ENCODE assay signal across 10 cellular contexts in genomic region chr1:99943238-99943794, GRCh38. TPM values are rescaled to one million over a fixed set of nuclear protein-coding genes. Genes with fewer than 3 reads are reported as not detected.
DNase-seq lines count a peak whose midpoint lies in the region; ATAC-seq and TF ChIP-seq lines count a peak whose summit lies in the region.
"Had no signal": no experiment of that assay in that cellular context is flagged by ENCODE, and none has a peak within 500 bp of the region (broad histone marks: within the 10 kb centered on the region; RNA-seq: fewer than 3 reads in every experiment).

No MANE protein-coding gene starts in this region.

- no peaks in the 10 kb centered on the region for H3K27me3 Mint-ChIP-seq in WTC11 (ENCODE audit: low read depth)
- peaks cover 5 to 10% of the 10 kb centered on the region in 2 donors for H3K27me3 Mint-ChIP-seq in stimulated activated naive B cell treated with anti-CD40 and anti-IgM and Interleukin-4, amounts not matched to agents 10 μg/mL and 1 μg/mL and 100 μg/mL, for 72 hours

- no peaks in the 10 kb centered on the region for H3K79me2 ChIP-seq in mesendoderm (ENCODE audit: control insufficient read depth, insufficient read depth, low read length)

- H3K23ac ChIP-seq in mesendoderm (ENCODE audit: low read length): no peak overlapping the region

- H3K9ac ChIP-seq in mesendoderm (ENCODE audit: low read length): no peak overlapping the region

- no peak overlapping the region for H2BK15ac ChIP-seq in mesendoderm (replicated peaks; ENCODE audit: low read depth)

- peak overlapping the region; percentile 3 for H2AK5ac ChIP-seq in mesendoderm (ENCODE audit: low read length)

- no peak overlapping the region for H3K4me3 Mint-ChIP-seq in WTC11
- H3K4me3 Mint-ChIP-seq in stimulated activated naive B cell treated with anti-CD40 and anti-IgM and Interleukin-4, amounts not matched to agents 10 μg/mL and 1 μg/mL and 100 μg/mL, for 72 hours: no peak overlapping the region

- no peaks in the 10 kb centered on the region for H3K79me1 ChIP-seq in mesendoderm (ENCODE audit: low read length)

- H4K5ac ChIP-seq in mesendoderm (ENCODE audit: low read length): no peak overlapping the region

- H3K27ac ChIP-seq in mesendoderm (ENCODE audit: low read depth, low read length) (peak overlapping the region; percentile 94), right atrium auricular region (no peak overlapping the region)

- peak overlapping the region; percentile 59 for H3K56ac ChIP-seq in mesendoderm (ENCODE audit: low read length)

- no peaks in the 10 kb centered on the region; the same call in 1 of the 2 replicates for H3K4me1 Mint-ChIP-seq in WTC11
- no peaks in the 10 kb centered on the region for H3K4me1 Mint-ChIP-seq in stimulated activated naive B cell treated with anti-CD40 and anti-IgM and Interleukin-4, amounts not matched to agents 10 μg/mL and 1 μg/mL and 100 μg/mL, for 72 hours

- no peak overlapping the region for H4K8ac ChIP-seq in mesendoderm (ENCODE audit: low read depth, low read length)

- no peaks in the 10 kb centered on the region for H3K9me3 ChIP-seq in right atrium auricular region

- no peak overlapping the region for H3K4me2 ChIP-seq in mesendoderm (ENCODE audit: low read length)

- H3K9me3 Mint-ChIP-seq in WTC11: no peaks in the 10 kb centered on the region
- no peaks in the 10 kb centered on the region for H3K9me3 Mint-ChIP-seq in stimulated activated naive B cell treated with anti-CD40 and anti-IgM and Interleukin-4, amounts not matched to agents 10 μg/mL and 1 μg/mL and 100 μg/mL, for 72 hours

- H3K36me3 ChIP-seq in mesendoderm (ENCODE audit: control insufficient read depth, insufficient read depth, low read length) (no peaks in the 10 kb centered on the region), right atrium auricular region (no peaks in the 10 kb centered on the region)

- H3K4me1 ChIP-seq in mesendoderm (ENCODE audit: control insufficient read depth, low read depth, low read length) (no peaks in the 10 kb centered on the region), right atrium auricular region (no peaks in the 10 kb centered on the region)

- H3K18ac ChIP-seq in mesendoderm (ENCODE audit: low read length): peak overlapping the region; percentile 72

- peak; percentile 96 for DNase-seq in DMS 273 treated with DMSO at 0.1 percent for 48 hours (lab: John Stamatoyannopoulos, UW)
- peak; percentile 47 for DNase-seq in NCI-H1436 treated with DMSO at 0.1 percent for 48 hours (lab: John Stamatoyannopoulos, UW)
- DNase-seq in WTC11 (ENCODE audit: low spot score): no peak
- peak; percentile 70 for DNase-seq in mesendoderm
- DNase-seq in right atrium auricular region (ENCODE audit: low spot score): no peak
- DNase-seq in activated CD8-positive, alpha-beta memory T cell treated with anti-CD3 and anti-CD28 coated beads, Interleukin-2, amount 50 U/mL, for 4 hours: no peak
- no peak for DNase-seq in stimulated activated naive B cell treated with anti-CD40 and anti-IgM and Interleukin-4, amounts not matched to agents 10 μg/mL and 1 μg/mL and 100 μg/mL, for 72 hours
- DNase-seq: activated CD4-positive, alpha-beta T cell treated with anti-CD3 and anti-CD28 coated beads for 1 hour; aorta had no signal

- H3K4ac ChIP-seq in mesendoderm (ENCODE audit: low read depth, low read length): no peak overlapping the region

- POLR2A ChIA-PET in WTC11 (lab: Charles Lee): no interaction called here

- no peak overlapping the region for H3K4me3 ChIP-seq in mesendoderm (ENCODE audit: low read length)
- H3K4me3 ChIP-seq in right atrium auricular region: no peak overlapping the region

- ATAC-seq in WTC11 (no peak), GM19328 (IDR thresholded peaks at IDR 0.05; ENCODE audit: unreplicated experiment) (no peak)
- ATAC-seq in stimulated activated naive B cell treated with anti-CD40 and anti-IgM and Interleukin-4, amounts not matched to agents 10 μg/mL and 1 μg/mL and 100 μg/mL, for 72 hours (replicated peaks): no peak

- CTCF ChIA-PET in WTC11 (lab: Charles Lee): no interaction called here

- no peak overlapping the region for H2BK120ac ChIP-seq in mesendoderm (ENCODE audit: low read depth, low read length)

- H3K27me3 ChIP-seq in mesendoderm (ENCODE audit: insufficient read depth, low read length, poor library complexity): no peaks in the 10 kb centered on the region
- H3K27me3 ChIP-seq in right atrium auricular region: no peaks in the 10 kb centered on the region

- no peaks in the 10 kb centered on the region for H3K36me3 Mint-ChIP-seq in WTC11
- no peaks in the 10 kb centered on the region for H3K36me3 Mint-ChIP-seq in stimulated activated naive B cell treated with anti-CD40 and anti-IgM and Interleukin-4, amounts not matched to agents 10 μg/mL and 1 μg/mL and 100 μg/mL, for 72 hours

- peak overlapping the region; percentile 49 for H2BK5ac ChIP-seq in mesendoderm (ENCODE audit: low read length)

- H3K27ac Mint-ChIP-seq in WTC11: peak overlapping the region; percentile 4; the same call in 1 of the 2 replicates
- no peak overlapping the region for H3K27ac Mint-ChIP-seq in stimulated activated naive B cell treated with anti-CD40 and anti-IgM and Interleukin-4, amounts not matched to agents 10 μg/mL and 1 μg/mL and 100 μg/mL, for 72 hours

- TF ChIP-seq CTCF in WTC11 (IDR thresholded peaks at IDR 0.05) (no peak), right atrium auricular region (IDR thresholded peaks at IDR 0.05) (no peak)

- WGBS in mesendoderm (ENCODE audit: extremely low coverage, insufficient coverage, low lambda C conversion rate): no CpG with 5 or more reads among the region's 7 CpGs

TF ChIP-seq in WTC11, 78 proteins besides CTCF, POLR2A, EP300 and RAD21:
- TF ChIP-seq MXD4 (CRISPR knock-in tag; IDR thresholded peaks at IDR 0.05; ENCODE audit: borderline replicate concordance) (no peak), STAT6 (CRISPR knock-in tag; conservative IDR thresholded peaks at IDR 0.05; ENCODE audit: low read depth) (no peak), RELA (CRISPR knock-in tag; IDR thresholded peaks at IDR 0.05; ENCODE audit: borderline replicate concordance) (no peak), SMAD4 (CRISPR knock-in tag; IDR thresholded peaks at IDR 0.05) (no peak), TEAD4 (CRISPR knock-in tag; IDR thresholded peaks at IDR 0.05) (no peak)

RNA-seq across cellular contexts. Expression of gene SLC35A3, which starts 26.5 kb away (rescaled TPM):
- total RNA-seq in WTC11 (2021) (14.1 to 15.9 TPM (median 14.5 TPM) in 3 replicates), right atrium auricular region (1 to 10 TPM; 6.6 to 8.7 TPM)
- polyA plus RNA-seq in mesendoderm (2013, experiment 1 of 2): 8.8 TPM
- 9.9 TPM for polyA plus RNA-seq in mesendoderm (2013, experiment 2 of 2)

Comparison
In these comparisons a context has a peak if more than half of its experiments do, and no peak if none do; other contexts are left out.
1. DNase-seq: peak in DMS 273 treated with DMSO at 0.1 percent for 48 hours (single experiment), NCI-H1436 treated with DMSO at 0.1 percent for 48 hours (single experiment) and mesendoderm (single experiment); none in WTC11 (single experiment), right atrium auricular region (single experiment), activated CD8-positive, alpha-beta memory T cell treated with anti-CD3 and anti-CD28 coated beads, Interleukin-2, amount 50 U/mL, for 4 hours (single experiment) and stimulated activated naive B cell treated with anti-CD40 and anti-IgM and Interleukin-4, amounts not matched to agents 10 μg/mL and 1 μg/mL and 100 μg/mL, for 72 hours (single experiment).